In the genomic region with DNA sequence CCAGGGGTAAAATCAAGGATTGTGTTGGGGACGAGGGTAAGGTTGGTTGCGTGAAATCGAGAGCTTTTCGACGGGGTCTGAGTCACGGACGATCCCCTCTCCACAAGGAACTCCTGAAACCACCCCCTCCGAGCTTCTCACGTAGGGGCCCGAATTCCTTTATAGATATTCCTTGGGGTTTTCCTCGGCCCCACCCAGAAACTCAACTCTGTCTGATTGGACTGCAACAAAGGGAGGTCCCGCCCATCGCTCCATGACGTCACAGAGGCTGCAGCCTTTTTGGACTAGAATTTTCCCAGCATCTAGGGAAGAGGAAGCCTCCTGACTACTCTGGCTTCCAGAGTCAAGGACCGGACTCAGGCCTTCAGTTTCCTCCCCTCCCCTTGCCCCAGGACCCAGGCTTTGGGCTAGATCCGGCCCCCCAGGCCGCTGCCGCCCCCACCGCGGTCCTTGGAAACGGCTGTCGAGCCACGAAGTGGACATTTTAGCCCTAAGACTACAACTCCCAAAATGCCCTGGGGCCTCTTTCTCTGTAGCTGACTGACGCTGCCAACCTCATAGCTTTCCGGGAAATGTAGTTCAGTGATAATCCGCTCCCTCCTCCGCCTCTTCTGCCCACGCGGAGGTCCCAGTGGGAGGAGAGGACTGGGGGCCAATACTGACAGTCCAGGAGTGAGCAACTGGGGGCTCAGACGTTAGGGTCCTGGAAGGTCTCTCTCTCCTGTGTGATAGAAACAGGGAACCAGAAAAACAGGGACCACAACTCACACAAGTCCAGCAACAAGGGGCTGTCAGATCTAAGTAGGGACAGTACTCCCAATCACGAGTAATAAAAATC, we compare ENCODE assay signal across 8 cellular contexts. TPM values are rescaled to one million over a fixed set of nuclear protein-coding genes. Genes with fewer than 3 reads are reported as not detected.
DNase-seq lines count a peak whose midpoint lies in the region; ATAC-seq and TF ChIP-seq lines count a peak whose summit lies in the region.

A gene (minus strand): TSS at position 172 of the 838 bp plus-strand sequence. CDS start 1,050 bp downstream, outside the sequence.

- no peak within 1 kb of the TSS for H2AFZ ChIP-seq in mammary epithelial cell (ENCODE audit: low read depth, low read length)

- H3K4me2 ChIP-seq in mammary epithelial cell (ENCODE audit: insufficient read depth, low read depth, low read length) = no peak within 1 kb of the TSS

- dilution Hi-C loops in mammary epithelial cell (cut with HindIII; ENCODE audit: low sequenced_read_pairs) = no loop called here

- no peak for TF ChIP-seq POLR2A in breast epithelium (IDR thresholded peaks at IDR 0.05)

- no peak within 1 kb of the TSS for H3K9ac ChIP-seq in mammary epithelial cell (ENCODE audit: insufficient read depth, low read length)

- no TSS peak for BruUV-seq in mammary epithelial cell (replicated peaks; lab: Mats Ljungman, UMichigan)

- H3K9me3 ChIP-seq in breast epithelium (no peaks in the 10 kb centered on the region), mammary epithelial cell (replicated peaks; ENCODE audit: insufficient read depth, low read length) (no peaks in the 10 kb centered on the region)

- intact Hi-C loops in breast epithelium (cut with DNase I; ENCODE audit: low total_unique reads) (no loop called here), mammary epithelial cell (cut with micrococcal nuclease) (no loop called here)

- no peaks in the 10 kb centered on the region for H4K20me1 ChIP-seq in mammary epithelial cell (ENCODE audit: insufficient read depth, low read length)

- H3K36me3 ChIP-seq in breast epithelium = no peaks in the 10 kb centered on the region
- H3K36me3 ChIP-seq in mammary epithelial cell (ENCODE audit: insufficient read depth, low read length) = peaks cover 3% of the 10 kb centered on the region

- H3K4me3 ChIP-seq in breast epithelium (peak within 1 kb of the TSS; percentile 33 to 57 (median 37)), mammary epithelial cell (replicated peaks in 1 of 3; ENCODE audit: insufficient read depth in 1 of 3, low read depth in 2 of 3, low read length in 3 of 3) (no peak within 1 kb of the TSS), skeletal muscle cell (ENCODE audit: low read depth, low read length) (peak within 1 kb of the TSS; percentile 67)

- H3K27ac ChIP-seq in breast epithelium = peak within 1 kb of the TSS; percentile 52 to 75
- no peak within 1 kb of the TSS for H3K27ac ChIP-seq in mammary epithelial cell (ENCODE audit: insufficient read depth, low read depth, low read length)

- no peak for TF ChIP-seq CTCF in breast epithelium (IDR thresholded peaks at IDR 0.05)
- TF ChIP-seq CTCF in mammary epithelial cell (conservative IDR thresholded peaks at IDR 0.05 in 1 of 2, IDR thresholded peaks at IDR 0.05 in 1 of 2; ENCODE audit: extremely low read depth in 1 of 2, insufficient read depth in 1 of 2, low read depth in 1 of 2, low read length in 2 of 2) = no peak

- DNase-seq in breast epithelium (ENCODE audit: low spot score in 2 of 2) = no peak
- no peak for DNase-seq in mammary epithelial cell
- peak in 3 of 5 experiments; percentile 21 to 73 (median 28) for DNase-seq in T-helper 2 cell
- DNase-seq in cerebellar cortex (ENCODE audit: low spot score) = peak; percentile 97
- DNase-seq in iPS-NIHi7 (ENCODE audit: extremely low spot score) = peak; percentile 82
- DNase-seq in skeletal muscle cell (ENCODE audit: low read depth) = peak; percentile 60
- DNase-seq in SHP77 (lab: John Stamatoyannopoulos, UW) = no peak

- WGBS in mammary epithelial cell (ENCODE audit: low coverage, missing lambda C conversion rate) = 66% methylated on average over 15 of the region's 31 CpGs

- no peak for ATAC-seq in GM21390 (IDR thresholded peaks at IDR 0.05; ENCODE audit: unreplicated experiment)

- in situ Hi-C loops in mammary epithelial cell (cut with MboI; ENCODE audit: low sequenced_read_pairs in 2 of 2) = no loop called here

- H3K4me1 ChIP-seq in breast epithelium = no peaks in the 10 kb centered on the region
- H3K4me1 ChIP-seq in mammary epithelial cell (ENCODE audit: insufficient read depth, low read length) = no peaks in the 10 kb centered on the region

- H3K27me3 ChIP-seq in breast epithelium (no peaks in the 10 kb centered on the region), mammary epithelial cell (ENCODE audit: insufficient read depth, low read length) (no peaks in the 10 kb centered on the region)

- CTCF ChIA-PET in mammary epithelial cell (lab: Charles Lee; ENCODE audit: low non-redundant PET) = no interaction called here

- peaks cover 42% of the 10 kb centered on the region for H3K79me2 ChIP-seq in mammary epithelial cell (ENCODE audit: insufficient read depth, low read length)

RNA-seq across cellular contexts. Expression of the gene that starts here (rescaled TPM):
- total RNA-seq in breast epithelium = under 1 TPM in 1 of 3 donors, not detected in 2; 0.29 TPM
- 1 to 10 TPM in 1 of 2 donors, under 1 TPM in 1; 0.50 to 7.8 TPM for total RNA-seq in mammary epithelial cell
- polyA plus RNA-seq in mammary epithelial cell = 0.12 TPM
- not detected for polyA minus RNA-seq in mammary epithelial cell

Comparison
In these comparisons a context has a peak if more than half of its experiments do, and no peak if none do; other contexts are left out.
1. H3K4me3 ChIP-seq: peak in breast epithelium (3 of 3) and skeletal muscle cell (single experiment); none in mammary epithelial cell (0 of 3).
2. DNase-seq: peak in T-helper 2 cell (3 of 5), cerebellar cortex (single experiment), iPS-NIHi7 (single experiment) and skeletal muscle cell (single experiment); none in breast epithelium (0 of 2), mammary epithelial cell (single experiment) and SHP77 (0 of 2).